Comparison of ENCODE assay signal across 7 cellular contexts in the genomic region with DNA sequence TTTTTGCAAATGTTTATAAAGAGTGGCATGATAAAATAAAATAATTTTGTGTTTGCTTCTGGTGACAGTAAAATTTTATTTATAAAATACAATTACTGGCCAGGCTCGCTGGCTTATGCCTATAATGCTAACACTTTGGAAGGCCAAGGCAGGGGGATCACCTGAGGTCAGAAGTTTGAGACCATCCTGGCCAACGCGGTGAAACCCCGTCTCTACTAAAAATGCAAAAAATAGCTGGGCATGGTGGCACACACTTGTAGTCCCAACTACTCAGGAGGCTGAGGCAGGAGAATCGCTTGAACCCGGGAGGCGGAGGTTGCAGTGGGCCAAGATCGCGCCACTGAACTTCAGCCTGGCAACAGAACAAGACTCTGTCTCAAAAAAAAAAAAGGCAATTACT.
DNase-seq lines count a peak whose midpoint lies in the region; ATAC-seq and TF ChIP-seq lines count a peak whose summit lies in the region.
"Not testable (repeated sequence)": the region's sequence is repeated elsewhere in the genome, so short reads cannot be mapped to it uniquely, and the experiment has no call there.

No MANE protein-coding gene starts in this region.

- H3K9ac ChIP-seq in PC-3 (ENCODE audit: low read length): not testable (repeated sequence)

- peak overlapping the region; percentile 91 for H3K27ac ChIP-seq in PC-3 (ENCODE audit: low read length)
- H3K27ac ChIP-seq in VCaP: peak overlapping the region; percentile 63; the same call in 1 of the 2 replicates
- peak overlapping the region in 8 of 10 donors; percentile 21 to 81 (median 53) for H3K27ac ChIP-seq in heart right ventricle
- peak overlapping the region; percentile 80 for H3K27ac ChIP-seq in suprapubic skin

- H3K36me3 ChIP-seq in PC-3 (ENCODE audit: low read depth, low read length); heart right ventricle; suprapubic skin: not testable (repeated sequence)

- not testable (repeated sequence) for DNase-seq in PC-3; chondrocyte (ENCODE audit: low spot score); heart right ventricle; progenitor cell of endocrine pancreas (ENCODE audit: low spot score, unreplicated experiment); suprapubic skin (ENCODE audit: low spot score in 2 of 2)

- not testable (repeated sequence) for H3K4me3 Mint-ChIP-seq in chondrocyte (ENCODE audit: unreplicated experiment); nephron; progenitor cell of endocrine pancreas (ENCODE audit: low read depth)

- H3K4me3 ChIP-seq in PC-3 (ENCODE audit: low read length); heart right ventricle; suprapubic skin: not testable (repeated sequence)

- TF ChIP-seq POLR2A in suprapubic skin (IDR thresholded peaks at IDR 0.05): not testable (repeated sequence)

- not testable (repeated sequence) for H3K9me2 ChIP-seq in PC-3 (replicated peaks; ENCODE audit: low read length)

- BruUV-seq in PC-3 (replicated peaks; lab: Mats Ljungman, UMichigan): not testable (repeated sequence)

- H3K27ac Mint-ChIP-seq in chondrocyte (ENCODE audit: unreplicated experiment): peak overlapping the region; percentile 63
- H3K27ac Mint-ChIP-seq in nephron: peak overlapping the region; percentile 23 to 95 (median 87)
- H3K27ac Mint-ChIP-seq in progenitor cell of endocrine pancreas: peak overlapping the region; percentile 49

- H2AFZ ChIP-seq in PC-3 (ENCODE audit: low read length): not testable (repeated sequence)

- H3K27me3 Mint-ChIP-seq in chondrocyte (ENCODE audit: low read depth); nephron (ENCODE audit: low read depth); progenitor cell of endocrine pancreas: not testable (repeated sequence)

- not testable (repeated sequence) for H4K20me1 ChIP-seq in PC-3 (ENCODE audit: low read length)

- intact Hi-C loops in PC-3 (cut with micrococcal nuclease): loop anchor here (2.0 to 5.0 kb wide), 2 partner anchors 89 to 147 kb away; no protein-coding TSS in a partner anchor
- intact Hi-C loops in heart right ventricle (cut with DNase I): loop anchor here in 2 of 10 donors (5.0 kb wide), 1 partner anchor 46 kb away; no protein-coding TSS in a partner anchor

- H3K9me3 ChIP-seq in PC-3 (ENCODE audit: low read length); heart right ventricle; suprapubic skin: not testable (repeated sequence)

- not testable (repeated sequence) for TF ChIP-seq EP300 in suprapubic skin (IDR thresholded peaks at IDR 0.05)

- not testable (repeated sequence) for H3K27me3 ChIP-seq in PC-3 (ENCODE audit: low read length); heart right ventricle; suprapubic skin

- ATAC-seq in PC-3, heart right ventricle: not testable (repeated sequence)

- TF ChIP-seq CTCF in PC-3 (conservative IDR thresholded peaks at IDR 0.05; ENCODE audit: low read depth, low read length); VCaP (conservative IDR thresholded peaks at IDR 0.05); chondrocyte (IDR thresholded peaks at IDR 0.05); heart right ventricle (IDR thresholded peaks at IDR 0.05); nephron (IDR thresholded peaks at IDR 0.05; ENCODE audit: unreplicated experiment in 3 of 3); progenitor cell of endocrine pancreas (IDR thresholded peaks at IDR 0.05; ENCODE audit: unreplicated experiment); suprapubic skin (IDR thresholded peaks at IDR 0.05): not testable (repeated sequence)

- not testable (repeated sequence) for H3K4me2 ChIP-seq in PC-3 (ENCODE audit: low read length)

- 89 to 94% methylated on average over 9 of the region's 9 CpGs for WGBS in heart right ventricle, 2 donors
- WGBS in suprapubic skin: 88% methylated on average over 9 of the region's 9 CpGs

- H3K4me1 ChIP-seq in PC-3 (ENCODE audit: insufficient read depth, low read length) (peaks cover 22% of the 10 kb centered on the region), heart right ventricle (peaks cover 9 to 58% (median 27%) of the 10 kb centered on the region in 9 donors), suprapubic skin (peaks cover 39% of the 10 kb centered on the region)

- H3K9me3 Mint-ChIP-seq in chondrocyte (ENCODE audit: low read depth) (peaks cover 25% of the 10 kb centered on the region), nephron (peaks cover 25% of the 10 kb centered on the region), progenitor cell of endocrine pancreas (ENCODE audit: low read depth) (peaks cover 21% of the 10 kb centered on the region)

- POLR2A ChIA-PET in PC-3 (lab: Charles Lee; ENCODE audit: unreplicated experiment): not testable (repeated sequence)

- CTCF ChIA-PET in PC-3 (lab: Charles Lee): interaction anchor here (0.6 kb wide), 1 partner anchor 136 kb away, joined by 3 read pairs; no protein-coding TSS in a partner anchor

- H3K36me3 Mint-ChIP-seq in chondrocyte (ENCODE audit: low read depth) (peaks cover 27% of the 10 kb centered on the region), nephron (ENCODE audit: low read depth) (peaks cover 50% of the 10 kb centered on the region)
- not testable (repeated sequence) for H3K36me3 Mint-ChIP-seq in progenitor cell of endocrine pancreas (ENCODE audit: insufficient read depth)

- H3K4me1 Mint-ChIP-seq in chondrocyte (ENCODE audit: low read depth): peaks cover 89% of the 10 kb centered on the region
- peaks cover 52% of the 10 kb centered on the region for H3K4me1 Mint-ChIP-seq in nephron
- not testable (repeated sequence) for H3K4me1 Mint-ChIP-seq in progenitor cell of endocrine pancreas (ENCODE audit: low read depth)

- not testable (repeated sequence) for H3K79me2 ChIP-seq in PC-3 (ENCODE audit: low read length)

- not testable (repeated sequence) for H3F3A ChIP-seq in PC-3 (ENCODE audit: low read length, unreplicated experiment)
